In genomic region chr2:233059547-233059796, GRCh38 we compare ENCODE assay signal across 10 cellular contexts. TPM values are rescaled to one million over a fixed set of nuclear protein-coding genes. Genes with fewer than 3 reads are reported as not detected.
A peak's percentile ranks its signal among the peaks of the same experiment; 100 is the strongest.
DNase-seq lines count a peak whose midpoint lies in the region; ATAC-seq and TF ChIP-seq lines count a peak whose summit lies in the region.
"Had no signal": no experiment of that assay in that cellular context is flagged by ENCODE, and none has a peak within 500 bp of the region (broad histone marks: within the 10 kb centered on the region; RNA-seq: fewer than 3 reads in every experiment).

No MANE protein-coding gene starts in this region.

- H3K4me3 ChIP-seq in GM06990 (replicated peaks; ENCODE audit: low read depth, low read length), result peak overlapping the region; percentile 99
- H3K4me3 ChIP-seq in coronary artery, result peak overlapping the region; percentile 69
- peak overlapping the region; percentile 59 for H3K4me3 ChIP-seq in rectal smooth muscle tissue (ENCODE audit: low read length)

- no peak overlapping the region for H3K9ac ChIP-seq in rectal smooth muscle tissue (ENCODE audit: low read length)

- no peak for DNase-seq in GM06990 (ENCODE audit: extremely low read depth, insufficient read length)
- DNase-seq in coronary artery (ENCODE audit: low spot score), result no peak
- no peak for DNase-seq in sciatic nerve (ENCODE audit: low spot score)
- no peak for DNase-seq in NCI-H82 (lab: John Stamatoyannopoulos, UW)
- DNase-seq in SIG-M5 treated with dmso at 0.1 percent for 504 hours (lab: John Stamatoyannopoulos, UW; ENCODE audit: unreplicated experiment), result no peak
- DNase-seq: NCI-H345 had no signal

- no peaks in the 10 kb centered on the region for H3K4me1 ChIP-seq in rectal smooth muscle tissue (ENCODE audit: control insufficient read depth, insufficient read depth, low read length)
- H3K4me1 ChIP-seq: pancreas had no signal

- H3K36me3 ChIP-seq in GM06990 (ENCODE audit: control insufficient read depth, insufficient read depth, low read length), result peaks cover 16% of the 10 kb centered on the region
- no peaks in the 10 kb centered on the region for H3K36me3 ChIP-seq in rectal smooth muscle tissue (ENCODE audit: control insufficient read depth, insufficient read depth, low read length)
- H3K36me3 ChIP-seq: pancreas had no signal

- H3K27me3 ChIP-seq in GM06990 (replicated peaks; ENCODE audit: control insufficient read depth, insufficient read depth, low read length) (no peaks in the 10 kb centered on the region), rectal smooth muscle tissue (ENCODE audit: control insufficient read depth, insufficient read depth, low read length) (no peaks in the 10 kb centered on the region)
- H3K27me3 ChIP-seq: pancreas had no signal

- ATAC-seq in sciatic nerve, result no peak
- ATAC-seq in GM21423 (IDR thresholded peaks at IDR 0.05; ENCODE audit: unreplicated experiment), result no peak

- TF ChIP-seq RAD21 in Ishikawa (IDR thresholded peaks at IDR 0.05; ENCODE audit: low read depth), result peak; percentile 49; the same call in 1 of the 2 replicates

- no peak for TF ChIP-seq EP300 in Ishikawa (IDR thresholded peaks at IDR 0.05; ENCODE audit: borderline replicate concordance)

- intact Hi-C loops in sciatic nerve (cut with DNase I), result loop anchor here (10.0 kb wide), 1 partner anchor 205 kb away; no protein-coding TSS in a partner anchor

- peak overlapping the region in 1 of 2 donors; percentile 85 for H3K27ac ChIP-seq in coronary artery
- no peak overlapping the region for H3K27ac ChIP-seq in rectal smooth muscle tissue (ENCODE audit: low read depth, low read length)

- TF ChIP-seq CTCF in GM06990 (IDR thresholded peaks at IDR 0.05; ENCODE audit: insufficient read depth, low read length, poor library complexity, severe bottlenecking) (peak; percentile 53), coronary artery (IDR thresholded peaks at IDR 0.05) (no peak)

TF ChIP-seq in Ishikawa, 13 proteins besides CTCF, POLR2A, EP300 and RAD21:
- TF ChIP-seq NFIC (IDR thresholded peaks at IDR 0.05) (no peak), CREB1 (IDR thresholded peaks at IDR 0.05; ENCODE audit: low read depth) (no peak), MAX (IDR thresholded peaks at IDR 0.05) (no peak)

RNA-seq across cellular contexts. Expression of gene INPP5D, which starts 0.7 kb away (rescaled TPM):
- total RNA-seq in sciatic nerve, result 56.3 TPM

RNA-seq across cellular contexts. Expression of gene NEU2, which starts 27.0 kb away (rescaled TPM):
- not detected for total RNA-seq in sciatic nerve
- total RNA-seq: pancreas had no signal

RNA-seq across cellular contexts. Expression of gene NGEF, which starts 46.4 kb away (rescaled TPM):
- total RNA-seq in sciatic nerve, result 17.5 TPM
